ENCODE assay signal across 17 cellular contexts in the genomic region with DNA sequence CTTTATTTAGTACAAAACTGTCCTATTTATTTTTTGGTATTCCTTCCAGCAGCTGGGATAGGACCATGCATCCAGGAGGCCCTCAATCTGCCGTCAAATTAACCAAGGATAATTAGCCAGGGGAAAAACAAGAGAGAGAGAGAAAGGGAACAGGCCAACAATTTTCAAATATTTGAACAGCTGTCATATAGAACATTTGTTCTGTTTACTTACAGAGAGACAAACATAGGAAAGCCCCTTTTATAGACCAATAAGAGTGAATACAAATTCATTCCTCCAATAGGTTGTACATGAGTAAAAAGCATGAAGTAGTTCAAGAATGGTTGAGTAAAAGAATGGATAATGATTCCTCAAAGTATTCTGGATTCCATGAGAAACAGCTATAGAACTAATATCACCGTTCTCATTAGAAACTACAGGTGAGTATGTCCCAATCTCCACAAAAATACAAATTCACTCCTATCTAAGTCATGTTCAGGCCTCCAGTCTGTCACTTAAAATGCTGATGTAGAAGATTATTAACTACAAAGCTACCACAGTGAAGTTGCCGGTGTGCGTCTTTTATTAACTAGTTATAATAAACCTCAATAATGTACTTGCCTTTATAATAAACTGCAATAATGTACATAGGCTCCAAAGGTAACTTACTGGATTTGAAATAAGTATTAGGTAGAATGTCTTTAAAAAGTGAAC.
DNase-seq lines count a peak whose midpoint lies in the region; ATAC-seq lines count a peak whose summit lies in the region.
"Had no signal": no experiment of that assay in that cellular context is flagged by ENCODE, and none has a peak within 500 bp of the region (broad histone marks: within the 10 kb centered on the region; RNA-seq: fewer than 3 reads in every experiment).

No MANE protein-coding gene starts in this region.

- DNase-seq in DMS 273 treated with DMSO at 0.1 percent for 48 hours (lab: John Stamatoyannopoulos, UW): peak; percentile 23
- DNase-seq in NCI-H1417 (lab: John Stamatoyannopoulos, UW): peak in 2 of 3 experiments; percentile 60 to 92
- DNase-seq in NCI-H345 treated with DMSO at 0.1 percent for 48 hours (lab: John Stamatoyannopoulos, UW; ENCODE audit: unreplicated experiment): peak; percentile 18
- DNase-seq in cerebellar cortex (ENCODE audit: low spot score): peak; percentile 33
- DNase-seq in stimulated activated CD4-positive, alpha-beta T cell treated with anti-CD3 and anti-CD28 coated beads, Interleukin-4, amount 100 ng/mL, for 1 hour: no peak
- no peak for DNase-seq in SKM-1 (lab: John Stamatoyannopoulos, UW; ENCODE audit: unreplicated experiment)
- DNase-seq: activated CD8-positive, alpha-beta T cell treated with anti-CD3 and anti-CD28 coated beads for 36 hours; activated T-cell treated with anti-CD3 and anti-CD28 coated beads, Interleukin-2, amount 50 U/mL, for 48 hours; AML-193; Calu3; HFFc6; left cardiac atrium; psoas muscle; spleen had no signal

- ATAC-seq in HG03520 (IDR thresholded peaks at IDR 0.05; ENCODE audit: unreplicated experiment) (no peak), HG02798 (IDR thresholded peaks at IDR 0.05; ENCODE audit: poor library complexity, unreplicated experiment) (no peak)
- ATAC-seq: activated CD8-positive, alpha-beta T cell treated with anti-CD3 and anti-CD28 coated beads for 36 hours; left cardiac atrium; psoas muscle; WTC11 had no signal

Comparison
In these comparisons a context has a peak if more than half of its experiments do, and no peak if none do; other contexts are left out.
1. DNase-seq: peak in DMS 273 treated with DMSO at 0.1 percent for 48 hours (single experiment), NCI-H1417 (2 of 3), NCI-H345 treated with DMSO at 0.1 percent for 48 hours (single experiment) and cerebellar cortex (single experiment); none in stimulated activated CD4-positive, alpha-beta T cell treated with anti-CD3 and anti-CD28 coated beads, Interleukin-4, amount 100 ng/mL, for 1 hour (single experiment) and SKM-1 (single experiment).